Comparison of ENCODE assay signal across 1 cellular context in genomic region chr7:140350056-140350455, GRCh38.
TF ChIP-seq lines count a peak whose summit lies in the region.

No MANE protein-coding gene starts in this region.

TF ChIP-seq in GM23338, 12 proteins besides CTCF, POLR2A, EP300 and RAD21:
- TF ChIP-seq, protein P1, sequence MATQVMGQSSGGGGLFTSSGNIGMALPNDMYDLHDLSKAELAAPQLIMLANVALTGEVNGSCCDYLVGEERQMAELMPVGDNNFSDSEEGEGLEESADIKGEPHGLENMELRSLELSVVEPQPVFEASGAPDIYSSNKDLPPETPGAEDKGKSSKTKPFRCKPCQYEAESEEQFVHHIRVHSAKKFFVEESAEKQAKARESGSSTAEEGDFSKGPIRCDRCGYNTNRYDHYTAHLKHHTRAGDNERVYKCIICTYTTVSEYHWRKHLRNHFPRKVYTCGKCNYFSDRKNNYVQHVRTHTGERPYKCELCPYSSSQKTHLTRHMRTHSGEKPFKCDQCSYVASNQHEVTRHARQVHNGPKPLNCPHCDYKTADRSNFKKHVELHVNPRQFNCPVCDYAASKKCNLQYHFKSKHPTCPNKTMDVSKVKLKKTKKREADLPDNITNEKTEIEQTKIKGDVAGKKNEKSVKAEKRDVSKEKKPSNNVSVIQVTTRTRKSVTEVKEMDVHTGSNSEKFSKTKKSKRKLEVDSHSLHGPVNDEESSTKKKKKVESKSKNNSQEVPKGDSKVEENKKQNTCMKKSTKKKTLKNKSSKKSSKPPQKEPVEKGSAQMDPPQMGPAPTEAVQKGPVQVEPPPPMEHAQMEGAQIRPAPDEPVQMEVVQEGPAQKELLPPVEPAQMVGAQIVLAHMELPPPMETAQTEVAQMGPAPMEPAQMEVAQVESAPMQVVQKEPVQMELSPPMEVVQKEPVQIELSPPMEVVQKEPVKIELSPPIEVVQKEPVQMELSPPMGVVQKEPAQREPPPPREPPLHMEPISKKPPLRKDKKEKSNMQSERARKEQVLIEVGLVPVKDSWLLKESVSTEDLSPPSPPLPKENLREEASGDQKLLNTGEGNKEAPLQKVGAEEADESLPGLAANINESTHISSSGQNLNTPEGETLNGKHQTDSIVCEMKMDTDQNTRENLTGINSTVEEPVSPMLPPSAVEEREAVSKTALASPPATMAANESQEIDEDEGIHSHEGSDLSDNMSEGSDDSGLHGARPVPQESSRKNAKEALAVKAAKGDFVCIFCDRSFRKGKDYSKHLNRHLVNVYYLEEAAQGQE (IDR thresholded peaks at IDR 0.05; ENCODE audit: unreplicated experiment) = no peak
- no peak for TF ChIP-seq NANOG (IDR thresholded peaks at IDR 0.05; ENCODE audit: borderline replicate concordance)
- TF ChIP-seq, protein P2, sequence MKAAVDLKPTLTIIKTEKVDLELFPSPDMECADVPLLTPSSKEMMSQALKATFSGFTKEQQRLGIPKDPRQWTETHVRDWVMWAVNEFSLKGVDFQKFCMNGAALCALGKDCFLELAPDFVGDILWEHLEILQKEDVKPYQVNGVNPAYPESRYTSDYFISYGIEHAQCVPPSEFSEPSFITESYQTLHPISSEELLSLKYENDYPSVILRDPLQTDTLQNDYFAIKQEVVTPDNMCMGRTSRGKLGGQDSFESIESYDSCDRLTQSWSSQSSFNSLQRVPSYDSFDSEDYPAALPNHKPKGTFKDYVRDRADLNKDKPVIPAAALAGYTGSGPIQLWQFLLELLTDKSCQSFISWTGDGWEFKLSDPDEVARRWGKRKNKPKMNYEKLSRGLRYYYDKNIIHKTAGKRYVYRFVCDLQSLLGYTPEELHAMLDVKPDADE (IDR thresholded peaks at IDR 0.05) = no peak
- TF ChIP-seq EZH2 (IDR thresholded peaks at IDR 0.05; ENCODE audit: low read depth, unreplicated experiment) = no peak
- TF ChIP-seq ZNF462 (CRISPR knock-in tag; IDR thresholded peaks at IDR 0.05) = no peak
- no peak for TF ChIP-seq CREB1 (CRISPR knock-in tag; IDR thresholded peaks at IDR 0.05; ENCODE audit: low read depth)
- TF ChIP-seq JUNB (IDR thresholded peaks at IDR 0.05; ENCODE audit: unreplicated experiment) = no peak
- TF ChIP-seq ZNF114 (CRISPR knock-in tag; IDR thresholded peaks at IDR 0.05) = no peak
